In the genomic region with DNA sequence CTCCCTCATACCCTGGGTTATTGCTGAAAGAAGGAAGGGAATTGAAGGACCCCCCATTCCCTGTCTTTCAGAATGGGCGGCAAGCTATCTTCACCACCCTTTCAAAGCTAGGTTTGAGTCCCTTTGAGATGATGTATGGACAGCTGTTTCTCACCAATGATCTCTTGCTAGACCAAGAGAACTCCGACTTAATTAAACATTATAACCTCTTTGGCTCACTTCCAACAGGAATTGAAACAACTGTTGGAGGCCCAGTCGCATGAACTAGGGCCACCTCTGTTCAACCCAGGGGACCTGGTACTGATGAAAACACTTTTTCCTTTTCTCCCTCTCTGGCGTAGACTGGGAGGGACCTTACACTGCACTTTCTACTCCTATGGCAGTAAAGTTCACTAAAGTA, we compare ENCODE assay signal across 12 cellular contexts.
A peak's percentile ranks its signal among the peaks of the same experiment; 100 is the strongest.
DNase-seq lines count a peak whose midpoint lies in the region; ATAC-seq and TF ChIP-seq lines count a peak whose summit lies in the region.
"Had no signal": no experiment of that assay in that cellular context is flagged by ENCODE, and none has a peak within 500 bp of the region (broad histone marks: within the 10 kb centered on the region; RNA-seq: fewer than 3 reads in every experiment).

No MANE protein-coding gene starts in this region.

- TF ChIP-seq POLR2A in vagina (IDR thresholded peaks at IDR 0.05), result no peak

- H3K79me2 ChIP-seq in Karpas-422 (ENCODE audit: low read length), result no peaks in the 10 kb centered on the region

- no peaks in the 10 kb centered on the region; the same call in 1 of the 2 replicates for H4K20me1 ChIP-seq in Karpas-422 (ENCODE audit: insufficient read depth, low read depth, low read length)
- H4K20me1 ChIP-seq: BLaER1 had no signal

- no peak overlapping the region for H3K27ac ChIP-seq in Karpas-422 (ENCODE audit: low read length)
- H3K27ac ChIP-seq in SJCRH30, result no peak overlapping the region
- H3K27ac ChIP-seq in vagina, result peak overlapping the region; percentile 71
- H3K27ac ChIP-seq: BLaER1 had no signal

- H3K9ac ChIP-seq in Karpas-422 (ENCODE audit: low read length), result no peak overlapping the region
- H3K9ac ChIP-seq: BLaER1 had no signal

- intact Hi-C loops in vagina (cut with DNase I), result no loop called here

- no peak for ATAC-seq in activated CD4-positive, CD25-positive, alpha-beta regulatory T cell treated with anti-CD3 and anti-CD28 coated beads, Interleukin-2, amount 50 U/mL, for 24 hours

- H3K4me3 ChIP-seq in Karpas-422 (ENCODE audit: low read length) (no peak overlapping the region), SJCRH30 (no peak overlapping the region), vagina (no peak overlapping the region)
- H3K4me3 ChIP-seq: BLaER1 had no signal

- H2AFZ ChIP-seq in Karpas-422 (ENCODE audit: low read length), result no peak overlapping the region

- H3K4me1 ChIP-seq in Karpas-422 (ENCODE audit: low read length) (peaks cover 43% of the 10 kb centered on the region), SJCRH30 (peaks cover 48% of the 10 kb centered on the region), vagina (peaks cover 41% of the 10 kb centered on the region)

- H3K27me3 ChIP-seq in Karpas-422 (ENCODE audit: low read length), result no peaks in the 10 kb centered on the region
- no peaks in the 10 kb centered on the region for H3K27me3 ChIP-seq in SJCRH30
- no peaks in the 10 kb centered on the region for H3K27me3 ChIP-seq in vagina
- H3K27me3 ChIP-seq: BLaER1 had no signal

- no peaks in the 10 kb centered on the region for H3K9me2 ChIP-seq in Karpas-422 (replicated peaks; ENCODE audit: insufficient read depth, low read length)

- no peak for TF ChIP-seq CTCF in vagina (IDR thresholded peaks at IDR 0.05)

- H3K36me3 ChIP-seq in Karpas-422 (ENCODE audit: insufficient read depth, low read length) (no peaks in the 10 kb centered on the region), SJCRH30 (no peaks in the 10 kb centered on the region), vagina (no peaks in the 10 kb centered on the region)
- H3K36me3 ChIP-seq: BLaER1 had no signal

- DNase-seq in DMS 273 (lab: John Stamatoyannopoulos, UW; ENCODE audit: unreplicated experiment), result peak; percentile 5
- no peak for DNase-seq in DMS 273 treated with DMSO at 0.1 percent for 48 hours (lab: John Stamatoyannopoulos, UW)
- peak; percentile 59 for DNase-seq in Karpas-422
- peak; percentile 8 to 68 for DNase-seq in SJCRH30
- no peak for DNase-seq in vagina (ENCODE audit: extremely low spot score in 2 of 2)
- no peak for DNase-seq in NCI-H2196 treated with DMSO at 0.1 percent for 48 hours (lab: John Stamatoyannopoulos, UW; ENCODE audit: unreplicated experiment)
- DNase-seq: 8988T; CD8-positive, alpha-beta memory T cell; DMS79; GOT3 had no signal

- H3K9me3 ChIP-seq in Karpas-422 (ENCODE audit: low read length), result no peaks in the 10 kb centered on the region
- H3K9me3 ChIP-seq in SJCRH30 (replicated peaks), result no peaks in the 10 kb centered on the region; the same call in 1 of the 2 replicates
- H3K9me3 ChIP-seq in vagina, result no peaks in the 10 kb centered on the region

- no peak overlapping the region for H3K4me2 ChIP-seq in Karpas-422 (ENCODE audit: low read depth, low read length, poor library complexity, severe bottlenecking)
- H3K4me2 ChIP-seq: BLaER1 had no signal

Comparison
In these comparisons a context has a peak if more than half of its experiments do, and no peak if none do; other contexts are left out.
1. DNase-seq: peak in DMS 273 (single experiment), Karpas-422 (single experiment) and SJCRH30 (2 of 2); none in DMS 273 treated with DMSO at 0.1 percent for 48 hours (single experiment), vagina (0 of 2) and NCI-H2196 treated with DMSO at 0.1 percent for 48 hours (single experiment).